Comparison of ENCODE assay signal across 10 cellular contexts in genomic region chr4:100738388-100739165, GRCh38.
DNase-seq lines count a peak whose midpoint lies in the region; ATAC-seq and TF ChIP-seq lines count a peak whose summit lies in the region.
"Had no signal": no experiment of that assay in that cellular context is flagged by ENCODE, and none has a peak within 500 bp of the region (broad histone marks: within the 10 kb centered on the region; RNA-seq: fewer than 3 reads in every experiment).

No MANE protein-coding gene starts in this region.

- no peak overlapping the region for H3K4me3 Mint-ChIP-seq in CD4-positive, alpha-beta T cell

- peaks cover 24% of the 10 kb centered on the region for H3K4me1 ChIP-seq in Loucy (ENCODE audit: insufficient read depth, low read length, poor library complexity, severe bottlenecking)
- H3K4me1 ChIP-seq in psoas muscle: no peaks in the 10 kb centered on the region
- H3K4me1 ChIP-seq: parathyroid adenoma had no signal

- no peaks in the 10 kb centered on the region for H3K79me2 ChIP-seq in Loucy (ENCODE audit: insufficient read depth, low read length)
- H3K79me2 ChIP-seq: parathyroid adenoma had no signal

- peaks cover 2% of the 10 kb centered on the region for H3K9me3 Mint-ChIP-seq in CD4-positive, alpha-beta T cell

- no peaks in the 10 kb centered on the region for H3K36me3 Mint-ChIP-seq in CD4-positive, alpha-beta T cell (ENCODE audit: low read depth)

- no peak overlapping the region for H3K9ac ChIP-seq in Loucy (ENCODE audit: low read depth, low read length, poor library complexity, severe bottlenecking)
- H3K9ac ChIP-seq: parathyroid adenoma had no signal

- H3K27ac Mint-ChIP-seq in CD4-positive, alpha-beta T cell: no peak overlapping the region

- CTCF ChIA-PET in CD4-positive, alpha-beta T cell (lab: Charles Lee): interaction anchor here (0.7 kb wide), 2 partner anchors 140 to 466 kb away, joined by 3 to 4 read pairs; no protein-coding TSS in a partner anchor

- intact Hi-C loops in psoas muscle (cut with DNase I): loop anchor here (2.0 to 10.0 kb wide), 4 partner anchors 154 to 318 kb away; partner anchors contain the start of gene EMCN (in 1 of the 2)
- intact Hi-C loops in CD4-positive, alpha-beta T cell (cut with DNase I, micrococcal nuclease): no loop called here

- peak overlapping the region; percentile 8 for H3K4me2 ChIP-seq in Loucy (ENCODE audit: low read depth, low read length, poor library complexity, severe bottlenecking)

- H3F3A ChIP-seq in Loucy (ENCODE audit: low read depth): no peaks in the 10 kb centered on the region

- DNase-seq in ELR (ENCODE audit: low read depth) (peak; percentile 88), epithelial cell of prostate (ENCODE audit: low read depth, low spot score) (peak; percentile 96), psoas muscle (no peak), ecto neural progenitor cell (ENCODE audit: low spot score) (no peak), GDM1 (lab: John Stamatoyannopoulos, UW) (no peak)
- no peak for DNase-seq in CD4-positive, alpha-beta T cell
- DNase-seq: NCI-H524 had no signal

- H3K4me1 Mint-ChIP-seq in CD4-positive, alpha-beta T cell (ENCODE audit: low read depth): no peaks in the 10 kb centered on the region

- H3K27ac ChIP-seq in epithelial cell of prostate (peak overlapping the region; percentile 76), psoas muscle (no peak overlapping the region)
- no peak overlapping the region for H3K27ac ChIP-seq in CD4-positive, alpha-beta T cell (ENCODE audit: low read depth, low read length)
- H3K27ac ChIP-seq: parathyroid adenoma had no signal

- 66 to 73% (median 67%) methylated on average over 5 of the region's 5 CpGs for WGBS in psoas muscle, 3 donors

- H3K9me3 ChIP-seq in Loucy (ENCODE audit: insufficient read depth, low read depth, low read length) (peaks cover under 1% of the 10 kb centered on the region; the same call in 1 of the 2 replicates), psoas muscle (peaks cover 10% of the 10 kb centered on the region)
- H3K9me3 ChIP-seq in CD4-positive, alpha-beta T cell (ENCODE audit: control insufficient read depth, low read length): no peaks in the 10 kb centered on the region

- peak; percentile 49 to 70 (median 58) for ATAC-seq in psoas muscle
- no peak for ATAC-seq in GM19395 (IDR thresholded peaks at IDR 0.05; ENCODE audit: unreplicated experiment)
- no peak for ATAC-seq in CD4-positive, alpha-beta T cell (ENCODE audit: poor library complexity)

- H3K36me3 ChIP-seq in Loucy (ENCODE audit: insufficient read depth, low read length): no peaks in the 10 kb centered on the region
- no peaks in the 10 kb centered on the region for H3K36me3 ChIP-seq in psoas muscle (ENCODE audit: insufficient read depth in 1 of 2, low read depth in 1 of 2)

- TF ChIP-seq CTCF in Loucy (conservative IDR thresholded peaks at IDR 0.05; ENCODE audit: low read length) (peak; percentile 76), psoas muscle (IDR thresholded peaks at IDR 0.05) (no peak)
- TF ChIP-seq CTCF in CD4-positive, alpha-beta T cell (IDR thresholded peaks at IDR 0.05): no peak

- H3K27me3 ChIP-seq in Loucy (ENCODE audit: insufficient read depth, low read length, poor library complexity, severe bottlenecking) (no peaks in the 10 kb centered on the region), psoas muscle (ENCODE audit: insufficient read depth in 3 of 3, low read length in 2 of 3) (no peaks in the 10 kb centered on the region)
- no peaks in the 10 kb centered on the region for H3K27me3 ChIP-seq in CD4-positive, alpha-beta T cell (ENCODE audit: control insufficient read depth, insufficient read depth, low read length)

- H3K27me3 Mint-ChIP-seq in CD4-positive, alpha-beta T cell: no peaks in the 10 kb centered on the region

- no peak overlapping the region for H3K4me3 ChIP-seq in Loucy (ENCODE audit: low read length, poor library complexity, severe bottlenecking)
- H3K4me3 ChIP-seq in psoas muscle: no peak overlapping the region

- 0 out of 2 replicates have a peak overlapping the region, but pooled peaks have one; percentile 5 for H2AFZ ChIP-seq in Loucy (ENCODE audit: low read length)
- H2AFZ ChIP-seq: parathyroid adenoma had no signal

- no peaks in the 10 kb centered on the region for H3K9me2 ChIP-seq in Loucy (replicated peaks; ENCODE audit: low read depth, low read length)

- POLR2A ChIA-PET in CD4-positive, alpha-beta T cell (lab: Charles Lee): no interaction called here

- no peaks in the 10 kb centered on the region for H4K20me1 ChIP-seq in Loucy (ENCODE audit: insufficient read depth, low read length, poor library complexity, severe bottlenecking)

Comparison
In these comparisons a context has a peak if more than half of its experiments do, and no peak if none do; other contexts are left out.
1. DNase-seq: peak in ELR (single experiment) and epithelial cell of prostate (single experiment); none in psoas muscle (0 of 2), ecto neural progenitor cell (single experiment), CD4-positive, alpha-beta T cell (0 of 10) and GDM1 (single experiment).
2. ATAC-seq: peak in psoas muscle (4 of 4); none in GM19395 (single experiment) and CD4-positive, alpha-beta T cell (single experiment).
3. intact Hi-C loops: an anchor here in psoas muscle (2.0 to 10.0 kb wide); none called in CD4-positive, alpha-beta T cell.